In genomic region chr10:101072923-101073322, GRCh38 we compare ENCODE assay signal across 2 cellular contexts.
TF ChIP-seq lines count a peak whose summit lies in the region.

No MANE protein-coding gene starts in this region.

TF ChIP-seq in GM23338, 12 proteins besides CTCF, POLR2A, EP300 and RAD21:
- TF ChIP-seq NANOG (IDR thresholded peaks at IDR 0.05; ENCODE audit: borderline replicate concordance) (no peak), CREB1 (CRISPR knock-in tag; IDR thresholded peaks at IDR 0.05; ENCODE audit: low read depth) (no peak), ZNF462 (CRISPR knock-in tag; IDR thresholded peaks at IDR 0.05) (no peak), EZH2 (IDR thresholded peaks at IDR 0.05; ENCODE audit: low read depth, unreplicated experiment) (no peak), ETS1 (IDR thresholded peaks at IDR 0.05) (no peak), JUNB (IDR thresholded peaks at IDR 0.05; ENCODE audit: unreplicated experiment) (no peak)

TF ChIP-seq in K562, 482 proteins besides CTCF, POLR2A, EP300 and RAD21:
- TF ChIP-seq ATF3 (IDR thresholded peaks at IDR 0.05), result peak; percentile 21; the same call in 1 of the 2 replicates
- TF ChIP-seq ATF3 (CRISPR knock-in tag; conservative IDR thresholded peaks at IDR 0.05), result no peak
- TF ChIP-seq NFIX (CRISPR knock-in tag; IDR thresholded peaks at IDR 0.05; ENCODE audit: low read depth), result no peak
